In the genomic region with DNA sequence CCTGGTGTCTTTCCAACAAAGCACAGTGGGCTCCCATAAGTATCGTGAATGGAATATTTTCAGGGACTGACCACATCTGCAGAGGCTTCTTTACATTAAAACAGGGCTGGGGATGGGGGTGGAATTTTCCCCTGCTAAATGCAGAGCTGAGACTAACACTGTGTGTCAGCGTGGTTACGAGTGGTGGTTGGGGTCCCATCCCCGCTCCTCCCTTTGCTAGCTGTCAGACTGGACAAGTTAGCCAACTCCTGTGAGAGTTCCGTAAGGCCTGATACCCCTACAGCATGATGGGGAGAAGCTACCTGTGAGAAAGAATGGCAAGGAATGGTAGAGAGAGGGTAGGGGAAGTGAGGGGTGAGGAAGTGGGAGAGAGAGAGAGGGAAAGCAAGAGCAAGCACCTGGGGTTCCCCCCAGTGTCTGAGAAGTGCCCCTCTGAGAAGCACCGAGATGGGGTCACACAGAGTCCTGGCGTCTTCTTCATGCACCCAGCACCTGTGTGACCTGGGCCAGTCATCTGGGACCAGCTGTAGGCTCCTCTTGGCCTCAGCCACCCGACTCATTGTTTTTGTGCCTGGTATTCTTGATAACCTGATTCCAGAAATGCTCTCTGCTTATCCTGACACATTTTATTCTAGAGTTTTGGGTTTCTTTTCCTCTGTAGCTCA, we compare ENCODE assay signal across 26 cellular contexts.
"Had no signal": no experiment of that assay in that cellular context is flagged by ENCODE, and none has a peak within 500 bp of the region (broad histone marks: within the 10 kb centered on the region; RNA-seq: fewer than 3 reads in every experiment).

No MANE protein-coding gene starts in this region.

- H3K36me3 Mint-ChIP-seq: mesothelial cell of epicardium; naive B cell; neural progenitor cell; stimulated activated effector memory CD8-positive, alpha-beta T cell treated with anti-CD3 and anti-CD28 coated beads, Interleukin-12 subunit alpha, Interleukin-12 subunit beta, amount 100 ng/mL, for 72 hours; type B pancreatic cell had no signal

- H3K27ac ChIP-seq: dorsolateral prefrontal cortex, esophagus squamous epithelium, neural progenitor cell, ovary, psoas muscle, sigmoid colon, stomach, tibial artery had no signal

- H3K4me2 ChIP-seq: neural progenitor cell had no signal

- H3K36me3 ChIP-seq: esophagus squamous epithelium, neural progenitor cell, ovary, sigmoid colon, stomach, tibial artery had no signal

- H3K9me3 ChIP-seq: esophagus squamous epithelium, mucosa of descending colon, ovary, sigmoid colon had no signal

- H3K27me3 Mint-ChIP-seq: naive B cell had no signal

- H3K4me3 Mint-ChIP-seq: endodermal cell; mesothelial cell of epicardium; naive B cell; nephron; neural progenitor cell; stimulated activated effector memory CD8-positive, alpha-beta T cell treated with anti-CD3 and anti-CD28 coated beads, Interleukin-12 subunit alpha, Interleukin-12 subunit beta, amount 100 ng/mL, for 72 hours; type B pancreatic cell had no signal

- ATAC-seq: mucosa of descending colon, psoas muscle had no signal

- H3K27me3 ChIP-seq: dorsolateral prefrontal cortex, esophagus squamous epithelium, neural progenitor cell, ovary, sigmoid colon, stomach, tibial artery had no signal

- H3K4me3 ChIP-seq: dorsolateral prefrontal cortex, esophagus squamous epithelium, mucosa of descending colon, neural progenitor cell, ovary, psoas muscle, sigmoid colon, stomach, tibial artery had no signal

- DNase-seq: dorsolateral prefrontal cortex; effector CD8-positive, alpha-beta T cell; endodermal cell; esophagus squamous epithelium; foreskin melanocyte; hypothalamus; mesenchymal stem cell; mucosa of descending colon; naive B cell; nucleus accumbens; ovary; psoas muscle; right cardiac atrium; sigmoid colon; stimulated activated CD4-positive, alpha-beta T cell treated with anti-CD3 and anti-CD28 coated beads, Interleukin-2, amount 100 ng/mL, for 24 hours; stimulated activated CD4-positive, alpha-beta T cell treated with anti-CD3 and anti-CD28 coated beads, Interleukin-4, amount 100 ng/mL, for 24 hours; stimulated activated naive CD4-positive, alpha-beta T cell treated with Interleukin-2 at 50 U/mL for 16 hours; stomach; tibial artery had no signal

- H3K9ac ChIP-seq: neural progenitor cell had no signal

- H2AFZ ChIP-seq: neural progenitor cell had no signal

- H3K9me3 Mint-ChIP-seq: type B pancreatic cell had no signal

- FAIRE-seq: colon, keratinocyte had no signal

- H3K4me1 Mint-ChIP-seq: endodermal cell; naive B cell; nephron; neural progenitor cell; stimulated activated effector memory CD8-positive, alpha-beta T cell treated with anti-CD3 and anti-CD28 coated beads, Interleukin-12 subunit alpha, Interleukin-12 subunit beta, amount 100 ng/mL, for 72 hours had no signal

- H3K4me1 ChIP-seq: esophagus squamous epithelium, neural progenitor cell, psoas muscle, sigmoid colon, stomach, tibial artery had no signal

- H3K27ac Mint-ChIP-seq: endodermal cell; mesothelial cell of epicardium; naive B cell; nephron; neural progenitor cell; stimulated activated effector memory CD8-positive, alpha-beta T cell treated with anti-CD3 and anti-CD28 coated beads, Interleukin-12 subunit alpha, Interleukin-12 subunit beta, amount 100 ng/mL, for 72 hours; type B pancreatic cell had no signal
